ENCODE assay signal across 8 cellular contexts in the genomic region with DNA sequence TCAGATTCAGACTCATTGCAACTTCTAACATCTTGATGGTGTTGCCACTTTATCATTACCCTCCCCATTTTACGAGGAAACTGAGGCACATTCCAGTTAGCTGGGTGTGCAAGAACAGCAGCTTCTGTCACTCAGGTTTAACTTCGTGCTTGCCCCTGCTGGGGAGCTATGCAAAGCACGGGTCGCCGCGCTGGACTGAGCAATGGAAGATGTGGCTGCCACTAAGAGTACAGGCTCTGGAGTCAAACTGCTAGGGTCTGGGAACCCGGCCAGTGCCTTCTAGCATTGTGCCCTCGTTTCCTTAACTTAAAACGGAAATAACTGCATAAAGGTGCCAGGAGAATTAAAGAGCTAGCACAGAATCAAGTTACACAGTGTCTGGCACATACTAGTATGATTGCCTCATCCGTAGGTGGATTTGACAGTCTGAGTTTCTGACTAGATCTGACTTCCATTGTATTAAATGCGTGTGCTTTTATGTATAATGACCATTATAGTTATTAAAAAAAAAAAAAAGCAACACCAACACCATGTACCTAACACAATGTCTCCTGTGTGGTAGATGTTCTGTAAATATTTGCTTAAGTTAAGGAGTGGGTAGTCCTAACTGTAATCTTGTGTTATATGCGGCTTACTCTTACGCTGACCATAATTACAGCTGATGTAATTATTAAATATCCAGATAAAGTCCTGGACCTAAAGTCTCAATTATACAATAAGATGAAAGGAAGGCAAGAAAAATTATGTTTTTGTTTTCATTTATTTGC. TPM values are rescaled to one million over a fixed set of nuclear protein-coding genes. Genes with fewer than 3 reads are reported as not detected.
DNase-seq lines count a peak whose midpoint lies in the region; ATAC-seq, FAIRE-seq and TF ChIP-seq lines count a peak whose summit lies in the region.

No MANE protein-coding gene starts in this region.

- peak overlapping the region; percentile 89 to 90 for H3K27ac ChIP-seq in prostate gland

- peak overlapping the region; percentile 52 to 59 for H3K4me3 ChIP-seq in prostate gland

- H3K9me3 ChIP-seq in prostate gland, result no peaks in the 10 kb centered on the region

- peaks cover 3% of the 10 kb centered on the region for H3K4me1 ChIP-seq in prostate gland (replicated peaks)

- TF ChIP-seq CTCF in prostate gland (IDR thresholded peaks at IDR 0.05), result peak in 1 of 4 experiments; percentile 16

- FAIRE-seq in RCC 7860 (lab: Jason Lieb, UNC), result no peak

- no peaks in the 10 kb centered on the region for H3K36me3 ChIP-seq in prostate gland

- peak; percentile 14 for TF ChIP-seq POLR2A in prostate gland (IDR thresholded peaks at IDR 0.05)

- H3K27ac Mint-ChIP-seq in activated naive CD8-positive, alpha-beta T cell treated with anti-CD3 and anti-CD28 coated beads, Interleukin-2, amount 50 U/mL, for 24 hours, result peak overlapping the region; percentile 86

- intact Hi-C loops in left ventricle myocardium superior (cut with micrococcal nuclease), result no loop called here
- intact Hi-C loops in prostate gland (cut with DNase I), result loop anchor here (5.0 kb wide), 1 partner anchor 44 kb away; the partner anchor contains the start of gene RASSF4

- H3K9me3 Mint-ChIP-seq in activated naive CD8-positive, alpha-beta T cell treated with anti-CD3 and anti-CD28 coated beads, Interleukin-2, amount 50 U/mL, for 24 hours, result peaks cover 35% of the 10 kb centered on the region

- WGBS in prostate gland, result 6% methylated on average over 13 of the region's 13 CpGs

- peaks cover 27% of the 10 kb centered on the region for H3K4me1 Mint-ChIP-seq in activated naive CD8-positive, alpha-beta T cell treated with anti-CD3 and anti-CD28 coated beads, Interleukin-2, amount 50 U/mL, for 24 hours

- H3K4me3 Mint-ChIP-seq in activated naive CD8-positive, alpha-beta T cell treated with anti-CD3 and anti-CD28 coated beads, Interleukin-2, amount 50 U/mL, for 24 hours, result peak overlapping the region; percentile 88

- H3K27me3 Mint-ChIP-seq in activated naive CD8-positive, alpha-beta T cell treated with anti-CD3 and anti-CD28 coated beads, Interleukin-2, amount 50 U/mL, for 24 hours, result no peaks in the 10 kb centered on the region

- ATAC-seq in GM21360 (IDR thresholded peaks at IDR 0.05; ENCODE audit: unreplicated experiment) (peak; percentile 67), HG03575 (IDR thresholded peaks at IDR 0.05; ENCODE audit: extremely low read depth, insufficient number of reproducible peaks, low FRiP score, unreplicated experiment) (peak; percentile 39), left ventricle myocardium superior (peak; percentile 60)
- ATAC-seq in activated naive CD8-positive, alpha-beta T cell treated with anti-CD3 and anti-CD28 coated beads, Interleukin-2, amount 50 U/mL, for 24 hours, result peak; percentile 68

- DNase-seq in DMS79 (lab: John Stamatoyannopoulos, UW) (peak; percentile 25), RCC 7860 (ENCODE audit: low spot score) (peak; percentile 54), left ventricle myocardium superior (peak; percentile 87), prostate gland (ENCODE audit: low spot score) (peak; percentile 76), globus pallidus (ENCODE audit: low spot score) (no peak)
- DNase-seq in activated naive CD8-positive, alpha-beta T cell treated with anti-CD3 and anti-CD28 coated beads, Interleukin-2, amount 50 U/mL, for 24 hours, result peak; percentile 55

- H3K36me3 Mint-ChIP-seq in activated naive CD8-positive, alpha-beta T cell treated with anti-CD3 and anti-CD28 coated beads, Interleukin-2, amount 50 U/mL, for 24 hours (ENCODE audit: low read depth), result peaks cover 45% of the 10 kb centered on the region

- H3K27me3 ChIP-seq in prostate gland (replicated peaks; ENCODE audit: insufficient read depth), result no peaks in the 10 kb centered on the region

RNA-seq across cellular contexts. Expression of gene ZNF22, which starts 0.8 kb away (rescaled TPM):
- total RNA-seq in left ventricle myocardium superior (12.6 TPM), prostate gland (10 to 100 TPM; 15.8 to 24.2 TPM)

RNA-seq across cellular contexts. Expression of gene DEPP1, which starts 23.0 kb away (rescaled TPM):
- total RNA-seq in left ventricle myocardium superior, result 32.2 TPM
- total RNA-seq in prostate gland, result 100 to 1,000 TPM in 1 of 2 donors, 10 to 100 TPM in 1; 27.2 to 144 TPM

RNA-seq across cellular contexts. Expression of gene RASSF4, which starts 42.0 kb away (rescaled TPM):
- 93.5 TPM for total RNA-seq in left ventricle myocardium superior
- total RNA-seq in prostate gland, result 10 to 100 TPM in 1 of 2 donors, 1 to 10 TPM in 1; 6.1 to 31.0 TPM
